1 cellular context compared by ENCODE assay signal in the genomic region with DNA sequence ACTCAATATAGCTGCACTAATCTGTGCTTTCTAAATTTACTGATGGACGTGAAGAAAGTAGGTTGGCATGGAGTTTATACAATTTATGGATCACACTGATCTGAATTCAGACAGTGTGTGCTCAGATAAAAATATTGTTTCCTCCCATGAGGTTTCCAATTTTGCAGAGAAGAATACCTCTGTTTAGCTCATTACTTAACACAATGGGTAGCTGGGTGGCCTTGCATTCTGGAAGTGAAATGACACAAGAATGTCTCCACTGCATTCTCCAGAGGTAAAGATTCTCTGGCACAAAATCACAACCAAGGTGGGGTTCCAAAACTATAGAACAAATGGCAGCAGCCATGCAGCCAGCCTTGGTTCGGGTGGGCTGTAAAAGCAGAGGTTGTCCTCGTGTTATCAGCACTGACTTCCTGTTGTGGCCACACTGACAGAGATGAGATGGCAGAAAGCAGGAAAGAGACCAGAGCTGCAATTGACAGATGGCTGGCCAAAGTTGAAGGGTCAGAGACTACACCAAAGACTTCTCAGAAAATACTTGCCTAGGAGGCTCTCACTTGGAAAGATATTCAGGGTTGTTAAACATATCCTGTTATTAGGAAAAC.
TF ChIP-seq lines count a peak whose summit lies in the region.

No MANE protein-coding gene starts in this region.

TF ChIP-seq in K562, 482 proteins besides CTCF, POLR2A, EP300 and RAD21 (continued from another document):
- peak; percentile 84 for TF ChIP-seq CREM (IDR thresholded peaks at IDR 0.05; ENCODE audit: low read depth)
- peak; percentile 62 for TF ChIP-seq MAFF (IDR thresholded peaks at IDR 0.05; ENCODE audit: low read length)
- no peak for TF ChIP-seq MXI1 (IDR thresholded peaks at IDR 0.05; ENCODE audit: low read depth, low read length)
- peak; percentile 85 for TF ChIP-seq DMBX1 (CRISPR knock-in tag; IDR thresholded peaks at IDR 0.05; ENCODE audit: borderline replicate concordance)
- TF ChIP-seq KAT2B (IDR thresholded peaks at IDR 0.05; ENCODE audit: low read depth, low read length): no peak
- no peak for TF ChIP-seq ZSCAN32 (CRISPR knock-in tag; IDR thresholded peaks at IDR 0.05)
- peak in 1 of 2 experiments; percentile 71; a peak in 1 of 4 replicates for TF ChIP-seq ZNF639 (CRISPR knock-in tag; conservative IDR thresholded peaks at IDR 0.05 in 1 of 2, IDR thresholded peaks at IDR 0.05 in 1 of 2)
- TF ChIP-seq U2AF2 (optimal IDR thresholded peaks at IDR 0.05; ENCODE audit: low read depth, low read length): no peak
- no peak for TF ChIP-seq RBM17 (IDR thresholded peaks at IDR 0.05; ENCODE audit: borderline replicate concordance, low read depth, low read length)
- TF ChIP-seq RNF2 (IDR thresholded peaks at IDR 0.05): peak; percentile 86
- TF ChIP-seq, protein P1, sequence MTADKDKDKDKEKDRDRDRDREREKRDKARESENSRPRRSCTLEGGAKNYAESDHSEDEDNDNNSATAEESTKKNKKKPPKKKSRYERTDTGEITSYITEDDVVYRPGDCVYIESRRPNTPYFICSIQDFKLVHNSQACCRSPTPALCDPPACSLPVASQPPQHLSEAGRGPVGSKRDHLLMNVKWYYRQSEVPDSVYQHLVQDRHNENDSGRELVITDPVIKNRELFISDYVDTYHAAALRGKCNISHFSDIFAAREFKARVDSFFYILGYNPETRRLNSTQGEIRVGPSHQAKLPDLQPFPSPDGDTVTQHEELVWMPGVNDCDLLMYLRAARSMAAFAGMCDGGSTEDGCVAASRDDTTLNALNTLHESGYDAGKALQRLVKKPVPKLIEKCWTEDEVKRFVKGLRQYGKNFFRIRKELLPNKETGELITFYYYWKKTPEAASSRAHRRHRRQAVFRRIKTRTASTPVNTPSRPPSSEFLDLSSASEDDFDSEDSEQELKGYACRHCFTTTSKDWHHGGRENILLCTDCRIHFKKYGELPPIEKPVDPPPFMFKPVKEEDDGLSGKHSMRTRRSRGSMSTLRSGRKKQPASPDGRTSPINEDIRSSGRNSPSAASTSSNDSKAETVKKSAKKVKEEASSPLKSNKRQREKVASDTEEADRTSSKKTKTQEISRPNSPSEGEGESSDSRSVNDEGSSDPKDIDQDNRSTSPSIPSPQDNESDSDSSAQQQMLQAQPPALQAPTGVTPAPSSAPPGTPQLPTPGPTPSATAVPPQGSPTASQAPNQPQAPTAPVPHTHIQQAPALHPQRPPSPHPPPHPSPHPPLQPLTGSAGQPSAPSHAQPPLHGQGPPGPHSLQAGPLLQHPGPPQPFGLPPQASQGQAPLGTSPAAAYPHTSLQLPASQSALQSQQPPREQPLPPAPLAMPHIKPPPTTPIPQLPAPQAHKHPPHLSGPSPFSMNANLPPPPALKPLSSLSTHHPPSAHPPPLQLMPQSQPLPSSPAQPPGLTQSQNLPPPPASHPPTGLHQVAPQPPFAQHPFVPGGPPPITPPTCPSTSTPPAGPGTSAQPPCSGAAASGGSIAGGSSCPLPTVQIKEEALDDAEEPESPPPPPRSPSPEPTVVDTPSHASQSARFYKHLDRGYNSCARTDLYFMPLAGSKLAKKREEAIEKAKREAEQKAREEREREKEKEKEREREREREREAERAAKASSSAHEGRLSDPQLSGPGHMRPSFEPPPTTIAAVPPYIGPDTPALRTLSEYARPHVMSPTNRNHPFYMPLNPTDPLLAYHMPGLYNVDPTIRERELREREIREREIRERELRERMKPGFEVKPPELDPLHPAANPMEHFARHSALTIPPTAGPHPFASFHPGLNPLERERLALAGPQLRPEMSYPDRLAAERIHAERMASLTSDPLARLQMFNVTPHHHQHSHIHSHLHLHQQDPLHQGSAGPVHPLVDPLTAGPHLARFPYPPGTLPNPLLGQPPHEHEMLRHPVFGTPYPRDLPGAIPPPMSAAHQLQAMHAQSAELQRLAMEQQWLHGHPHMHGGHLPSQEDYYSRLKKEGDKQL (CRISPR knock-in tag; IDR thresholded peaks at IDR 0.05; ENCODE audit: borderline replicate concordance): no peak
- TF ChIP-seq NONO (IDR thresholded peaks at IDR 0.05; ENCODE audit: low read depth in 2 of 2, low read length in 1 of 2): no peak
- no peak for TF ChIP-seq PHF21A (IDR thresholded peaks at IDR 0.05; ENCODE audit: borderline replicate concordance, low read depth)
- TF ChIP-seq ETV5 (CRISPR knock-in tag; IDR thresholded peaks at IDR 0.05; ENCODE audit: low read depth): peak; percentile 95
- no peak for TF ChIP-seq GATAD2B (IDR thresholded peaks at IDR 0.05; ENCODE audit: borderline replicate concordance)
- TF ChIP-seq ZNF165 (CRISPR knock-in tag; IDR thresholded peaks at IDR 0.05; ENCODE audit: borderline replicate concordance): no peak
